Comparison of ENCODE assay signal across 8 cellular contexts in genomic region chr2:67397143-67397986, GRCh38. TPM values are rescaled to one million over a fixed set of nuclear protein-coding genes. Genes with fewer than 3 reads are reported as not detected.
DNase-seq lines count a peak whose midpoint lies in the region; ATAC-seq and TF ChIP-seq lines count a peak whose summit lies in the region.

ETAA1 (plus strand) TSS chr2:67397333; CDS start chr2:67397449, 116 bp downstream.

- H3K4me1 ChIP-seq in KMS-11 (ENCODE audit: low read depth, poor library complexity, severe bottlenecking): peaks cover 14% of the 10 kb centered on the region
- peaks cover 0 to 9% (median 0%) of the 10 kb centered on the region in 4 donors for H3K4me1 ChIP-seq in Peyer's patch
- H3K4me1 ChIP-seq in esophagus muscularis mucosa: peaks cover 7 to 38% (median 32%) of the 10 kb centered on the region in 4 donors
- H3K4me1 ChIP-seq in muscle layer of duodenum (ENCODE audit: control insufficient read depth in 1 of 2, insufficient read depth in 2 of 2, low read length in 2 of 2): peaks cover 0 to 16% of the 10 kb centered on the region in 2 donors

- under 1% methylated on average over 31 of the region's 61 CpGs for WGBS in esophagus muscularis mucosa

- H4K20me1 ChIP-seq in KMS-11 (ENCODE audit: insufficient read depth): no peaks in the 10 kb centered on the region

- H3K27me3 ChIP-seq in KMS-11 (ENCODE audit: insufficient read depth, low read depth): no peaks in the 10 kb centered on the region
- H3K27me3 ChIP-seq in Peyer's patch: no peaks in the 10 kb centered on the region
- H3K27me3 ChIP-seq in esophagus muscularis mucosa: no peaks in the 10 kb centered on the region
- H3K27me3 ChIP-seq in muscle layer of duodenum (ENCODE audit: low read depth, low read length): no peaks in the 10 kb centered on the region

- peak within 1 kb of the TSS; percentile 92 for H2AFZ ChIP-seq in KMS-11 (ENCODE audit: low read depth)

- H3K9me3 ChIP-seq in Peyer's patch (no peaks in the 10 kb centered on the region), esophagus muscularis mucosa (no peaks in the 10 kb centered on the region), muscle layer of duodenum (ENCODE audit: control insufficient read depth in 1 of 2, low read length in 2 of 2) (no peaks in the 10 kb centered on the region)

- H3K36me3 ChIP-seq in KMS-11 (ENCODE audit: insufficient read depth): no peaks in the 10 kb centered on the region
- H3K36me3 ChIP-seq in Peyer's patch: no peaks in the 10 kb centered on the region
- H3K36me3 ChIP-seq in esophagus muscularis mucosa: peaks cover 0 to 1% (median 0%) of the 10 kb centered on the region in 4 donors
- H3K36me3 ChIP-seq in muscle layer of duodenum (ENCODE audit: control insufficient read depth in 1 of 2, insufficient read depth in 2 of 2, low read length in 2 of 2): peaks cover 0 to 9% of the 10 kb centered on the region in 2 donors

- peak; percentile 100 for ATAC-seq in GM21717 (IDR thresholded peaks at IDR 0.05; ENCODE audit: unreplicated experiment)

- peak within 1 kb of the TSS; percentile 92 for H3K27ac ChIP-seq in KMS-11
- peak within 1 kb of the TSS; percentile 90 to 94 (median 90) for H3K27ac ChIP-seq in Peyer's patch
- peak within 1 kb of the TSS; percentile 90 to 96 (median 93) for H3K27ac ChIP-seq in esophagus muscularis mucosa (replicated peaks in 1 of 4)
- H3K27ac ChIP-seq in muscle layer of duodenum (ENCODE audit: low read length): peak within 1 kb of the TSS; percentile 87

- DNase-seq in DMS153 treated with DMSO at 0.1 percent for 48 hours (lab: John Stamatoyannopoulos, UW; ENCODE audit: unreplicated experiment) (peak; percentile 82), Peyer's patch (peak; percentile 92 to 97 (median 95)), activated T-helper 1 cell treated with Interleukin-2 at 50 U/mL for 16 hours (ENCODE audit: low read depth) (peak; percentile 87), esophagus muscularis mucosa (ENCODE audit: extremely low spot score) (peak; percentile 97)
- peak; percentile 88 to 90 for DNase-seq in stimulated activated CD8-positive, alpha-beta memory T cell treated with anti-CD3 and anti-CD28 coated beads, Interleukin-7, amount 100 ng/mL, for 4 hours (ENCODE audit: low read depth in 2 of 2)

- H3K79me2 ChIP-seq in KMS-11 (ENCODE audit: insufficient read depth, low read depth): peaks cover 13% of the 10 kb centered on the region; the same call in 1 of the 2 replicates

- peak within 1 kb of the TSS; percentile 85 for H3K4me2 ChIP-seq in KMS-11

- intact Hi-C loops in esophagus muscularis mucosa (cut with DNase I): loop anchor here (5.0 to 10.0 kb wide), 2 partner anchors 247 to 820 kb away; no protein-coding TSS in a partner anchor

- H3K4me3 ChIP-seq in KMS-11 (IDR thresholded peaks at IDR 0.05; ENCODE audit: insufficient read depth, low read depth, low read length): peak within 1 kb of the TSS; percentile 82
- H3K4me3 ChIP-seq in Peyer's patch: peak within 1 kb of the TSS; percentile 85 to 95 (median 90)
- peak within 1 kb of the TSS; percentile 70 to 98 (median 98) for H3K4me3 ChIP-seq in esophagus muscularis mucosa
- H3K4me3 ChIP-seq in muscle layer of duodenum (ENCODE audit: low read depth in 1 of 2, low read length in 2 of 2): peak within 1 kb of the TSS; percentile 94

- peak within 1 kb of the TSS; percentile 94 for H3K9ac ChIP-seq in KMS-11

- TF ChIP-seq EP300 in esophagus muscularis mucosa (IDR thresholded peaks at IDR 0.05): no peak

- no peak for TF ChIP-seq CTCF in KMS-11 (conservative IDR thresholded peaks at IDR 0.05; ENCODE audit: low read depth, low read length)
- no peak for TF ChIP-seq CTCF in Peyer's patch (IDR thresholded peaks at IDR 0.05)
- TF ChIP-seq CTCF in esophagus muscularis mucosa (IDR thresholded peaks at IDR 0.05): no peak

- TF ChIP-seq POLR2A in Peyer's patch (IDR thresholded peaks at IDR 0.05) (peak; percentile 48 to 60), esophagus muscularis mucosa (IDR thresholded peaks at IDR 0.05; ENCODE audit: low read depth) (peak; percentile 74)

RNA-seq across cellular contexts. Expression of gene ETAA1, which starts in this region (rescaled TPM):
- total RNA-seq in Peyer's patch (10 to 100 TPM; 10.9 to 22.3 (median 12.4) TPM), esophagus muscularis mucosa (10 to 100 TPM; 10.4 to 19.5 (median 14.2) TPM)

Comparison
In these comparisons a context has a peak if more than half of its experiments do, and no peak if none do; other contexts are left out.
1. Peak in every context shown above with its lines: DNase-seq, ATAC-seq, H3K4me3 ChIP-seq and H3K27ac ChIP-seq.